In the genomic region with DNA sequence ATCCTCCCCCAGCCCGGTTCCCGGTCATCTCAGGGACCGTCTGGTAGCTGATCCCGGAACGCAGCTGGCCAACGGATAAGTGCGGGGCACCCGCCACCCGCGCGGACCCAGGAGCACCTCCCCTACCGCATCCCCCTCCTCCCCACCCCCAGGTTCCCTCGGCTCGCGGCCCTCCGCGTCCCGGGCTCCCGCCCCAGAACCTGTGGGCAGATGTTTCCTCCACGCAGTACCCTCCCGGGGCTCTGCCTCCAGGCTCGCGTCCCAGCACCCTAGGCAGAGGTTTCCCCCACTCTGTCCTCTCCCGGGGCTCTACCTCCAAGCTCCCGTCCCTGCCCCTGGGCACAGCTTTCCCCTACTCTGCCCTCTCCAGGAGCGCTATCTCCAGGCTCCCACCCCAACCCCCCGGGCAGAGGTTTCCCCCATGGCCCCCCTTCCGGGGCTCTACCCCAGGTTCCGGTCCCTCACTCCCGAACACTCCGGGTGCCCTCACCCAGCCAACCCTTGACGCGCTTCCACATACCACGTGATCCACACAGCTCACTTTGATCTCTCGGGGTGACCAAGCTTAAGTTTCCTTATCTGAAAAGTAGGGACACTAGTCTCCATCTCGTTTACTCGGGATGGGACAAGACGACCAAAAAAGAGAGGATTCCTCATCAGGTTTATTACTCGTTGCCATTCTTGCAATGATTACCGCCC, we compare ENCODE assay signal across 8 cellular contexts. TPM values are rescaled to one million over a fixed set of nuclear protein-coding genes. Genes with fewer than 3 reads are reported as not detected.
A peak's percentile ranks its signal among the peaks of the same experiment; 100 is the strongest.
DNase-seq lines count a peak whose midpoint lies in the region; TF ChIP-seq lines count a peak whose summit lies in the region.

A gene (minus strand): TSS at position 83 of the 699 bp plus-strand sequence. CDS start 6,105 bp downstream, outside the sequence.

- H3K9ac ChIP-seq in ES-I3 (ENCODE audit: low read depth, low read length) = peak within 1 kb of the TSS; percentile 94

- intact Hi-C loops in testis (cut with DNase I; ENCODE audit: low total_unique reads) = no loop called here

- DNase-seq in H7 = peak; percentile 92
- peak; percentile 90 for DNase-seq in LoVo (ENCODE audit: low spot score)
- DNase-seq in SIG-M5 treated with dmso at 0.1 percent for 504 hours (lab: John Stamatoyannopoulos, UW; ENCODE audit: unreplicated experiment) = peak; percentile 90
- DNase-seq in activated gamma-delta T cell treated with anti-CD3 and anti-CD28 coated beads, Interleukin-2, amount 50 U/mL, for 16 hours (ENCODE audit: low read depth) = peak; percentile 77
- peak; percentile 94 for DNase-seq in germinal center (ENCODE audit: low spot score)
- DNase-seq in occipital lobe (lab: John Stamatoyannopoulos, UW) = peak; percentile 58
- peak; percentile 77 for DNase-seq in testis

- no peak for TF ChIP-seq POLR2A in testis (IDR thresholded peaks at IDR 0.05)

- TF ChIP-seq CTCF in testis (IDR thresholded peaks at IDR 0.05) = no peak

- no peaks in the 10 kb centered on the region for H3K9me3 ChIP-seq in ES-I3 (ENCODE audit: control insufficient read depth, insufficient read depth, low read length)
- no peaks in the 10 kb centered on the region for H3K9me3 ChIP-seq in testis

- H3K27ac ChIP-seq in testis = peak within 1 kb of the TSS in 1 of 2 donors; percentile 70

- WGBS in testis, 2 donors = 0 to 1% methylated on average over 31 to 38 of the region's 40 CpGs

- H3K27me3 ChIP-seq in H7 (ENCODE audit: control insufficient read depth, insufficient read depth, low read length) (peaks cover 15% of the 10 kb centered on the region), testis (no peaks in the 10 kb centered on the region)

- peak within 1 kb of the TSS; percentile 77 for H3K4me3 ChIP-seq in H7 (ENCODE audit: insufficient read depth, low read depth, low read length)
- peak within 1 kb of the TSS; percentile 60 to 77 for H3K4me3 ChIP-seq in testis

- H3K4me1 ChIP-seq in ES-I3 (ENCODE audit: insufficient read depth, low read length) = no peaks in the 10 kb centered on the region
- no peaks in the 10 kb centered on the region for H3K4me1 ChIP-seq in testis

- H3K36me3 ChIP-seq in ES-I3 (ENCODE audit: insufficient read depth, low read length) (no peaks in the 10 kb centered on the region), H7 (replicated peaks; ENCODE audit: control insufficient read depth, insufficient read depth, low read length) (no peaks in the 10 kb centered on the region), testis (ENCODE audit: low read depth, missing control alignments) (no peaks in the 10 kb centered on the region)

RNA-seq across cellular contexts. Expression of the gene that starts here (rescaled TPM):
- not detected in 2 replicates for total RNA-seq in H7 (2014; rRNA removed; shearing (Covaris generic))
- total RNA-seq in occipital lobe = 0.16 TPM
- total RNA-seq in testis = 10 to 100 TPM in 1 of 2 donors, 1 to 10 TPM in 1; 7.7 to 25.8 TPM
- 31.8 TPM for polyA plus RNA-seq in testis (ENCODE audit: insufficient read depth, low read depth, low replicate concordance)

Comparison
In these comparisons a context has a peak if more than half of its experiments do, and no peak if none do; other contexts are left out.
1. Peak in DNase-seq and H3K4me3 ChIP-seq in H7; RNA of the gene not detected or under 1 TPM.
2. Peak in DNase-seq in occipital lobe; RNA of the gene not detected or under 1 TPM.